In genomic region chr4:650951-651883, GRCh38 we compare ENCODE assay signal across 1 cellular context.
TF ChIP-seq lines count a peak whose summit lies in the region.

No MANE protein-coding gene starts in this region.

TF ChIP-seq in K562, 482 proteins besides CTCF, POLR2A, EP300 and RAD21:
- TF ChIP-seq SAFB2 (IDR thresholded peaks at IDR 0.05; ENCODE audit: borderline replicate concordance, low read depth, low read length, severe bottlenecking), result no peak
